In genomic region chr3:130037126-130037815, GRCh38 we compare ENCODE assay signal across 12 cellular contexts. TPM values are rescaled to one million over a fixed set of nuclear protein-coding genes. Genes with fewer than 3 reads are reported as not detected.
"Had no signal": no experiment of that assay in that cellular context is flagged by ENCODE, and none has a peak within 500 bp of the region (broad histone marks: within the 10 kb centered on the region; RNA-seq: fewer than 3 reads in every experiment).

No MANE protein-coding gene starts in this region.

RNA-seq across cellular contexts. Expression of gene ALG1L2, which starts 44.4 kb away (rescaled TPM):
- total RNA-seq: body of pancreas, cardiac muscle cell, esophagus squamous epithelium, foreskin keratinocyte, lower leg skin, psoas muscle, sigmoid colon, testis, transverse colon had no signal
- polyA plus RNA-seq: foreskin keratinocyte, heart left ventricle, psoas muscle, spleen, urinary bladder had no signal
